ENCODE assay signal across 8 cellular contexts in genomic region chr20:9068896-9069663, GRCh38. TPM values are rescaled to one million over a fixed set of nuclear protein-coding genes. Genes with fewer than 3 reads are reported as not detected.
DNase-seq lines count a peak whose midpoint lies in the region; ATAC-seq and TF ChIP-seq lines count a peak whose summit lies in the region.

PLCB4 (plus strand) TSS chr20:9069087; CDS start chr20:9307815, 238,728 bp downstream.

- CTCF ChIA-PET in CD8-positive, alpha-beta T cell (lab: Charles Lee), result no interaction called here
- CTCF ChIA-PET in WTC11 (lab: Charles Lee) (interaction anchor here (1.1 to 1.3 kb wide), 2 partner anchors 215 to 310 kb away, joined by 3 to 8 read pairs; no protein-coding TSS in a partner anchor), OCI-LY7 (lab: Charles Lee; ENCODE audit: unreplicated experiment) (no interaction called here)

- no peak within 1 kb of the TSS for H3K27ac ChIP-seq in CD8-positive, alpha-beta T cell (ENCODE audit: low read depth, low read length)
- H3K27ac ChIP-seq in osteoblast (ENCODE audit: low read depth, low read length), result peak within 1 kb of the TSS; percentile 54
- no peak within 1 kb of the TSS for H3K27ac ChIP-seq in OCI-LY7 (ENCODE audit: low read depth, low read length, poor library complexity, severe bottlenecking)

- H3K4me2 ChIP-seq in osteoblast (ENCODE audit: insufficient read depth, low read length), result peak within 1 kb of the TSS; percentile 89
- no peak within 1 kb of the TSS for H3K4me2 ChIP-seq in OCI-LY7 (ENCODE audit: low read length)

- POLR2A ChIA-PET in CD8-positive, alpha-beta T cell (lab: Charles Lee), result no interaction called here
- POLR2A ChIA-PET in WTC11 (lab: Charles Lee), result interaction anchor here (1.0 to 1.5 kb wide), 2 partner anchors 209 to 215 kb away, joined by 3 read pairs; no protein-coding TSS in a partner anchor
- POLR2A ChIA-PET in OCI-LY7 (lab: Charles Lee), result no interaction called here

- H3K79me2 ChIP-seq in osteoblast (ENCODE audit: insufficient read depth, low read length) (peaks cover 50% of the 10 kb centered on the region), OCI-LY7 (ENCODE audit: insufficient read depth, low read depth, low read length) (no peaks in the 10 kb centered on the region)

- no peaks in the 10 kb centered on the region for H3K9me3 Mint-ChIP-seq in CD8-positive, alpha-beta T cell
- H3K9me3 Mint-ChIP-seq in WTC11, result peaks cover 3% of the 10 kb centered on the region; the same call in 1 of the 2 replicates

- intact Hi-C loops in CD8-positive, alpha-beta T cell (cut with DNase I, micrococcal nuclease), result no loop called here
- intact Hi-C loops in OCI-LY7 (cut with micrococcal nuclease; ENCODE audit: unreplicated experiment), result no loop called here

- DNase-seq in CD8-positive, alpha-beta T cell, result no peak
- peak; percentile 77 for DNase-seq in NCI-H1105 treated with DMSO at 0.1 percent for 48 hours (lab: John Stamatoyannopoulos, UW)
- DNase-seq in WTC11 (ENCODE audit: low spot score), result peak; percentile 62
- peak; percentile 88 for DNase-seq in glomerular visceral epithelial cell (ENCODE audit: extremely low spot score)
- DNase-seq in osteoblast (ENCODE audit: insufficient read length, low spot score, missing footprints), result peak; percentile 86
- no peak for DNase-seq in OCI-LY7 (ENCODE audit: low spot score)

- peak within 1 kb of the TSS; percentile 97 for H2AFZ ChIP-seq in osteoblast (ENCODE audit: low read length)
- no peak within 1 kb of the TSS for H2AFZ ChIP-seq in OCI-LY7 (ENCODE audit: low read length)

- H3K36me3 ChIP-seq in CD8-positive, alpha-beta T cell (ENCODE audit: insufficient read depth, low read length), result no peaks in the 10 kb centered on the region
- H3K36me3 ChIP-seq in osteoblast (ENCODE audit: insufficient read depth, low read length) (no peaks in the 10 kb centered on the region), OCI-LY7 (ENCODE audit: insufficient read depth, low read length) (no peaks in the 10 kb centered on the region)

- H3K9me2 ChIP-seq in OCI-LY7 (ENCODE audit: insufficient read depth, low read length), result no peaks in the 10 kb centered on the region

- no peaks in the 10 kb centered on the region for H3K27me3 ChIP-seq in CD8-positive, alpha-beta T cell (ENCODE audit: insufficient read depth, low read length)
- no peaks in the 10 kb centered on the region for H3K27me3 ChIP-seq in osteoblast (ENCODE audit: insufficient read depth, low read length)

- peak within 1 kb of the TSS; percentile 54 for H3K4me3 Mint-ChIP-seq in CD8-positive, alpha-beta T cell
- H3K4me3 Mint-ChIP-seq in WTC11, result peak within 1 kb of the TSS; percentile 92

- BruUV-seq in OCI-LY7 (replicated peaks; lab: Mats Ljungman, UMichigan), result no TSS peak

- no peaks in the 10 kb centered on the region for H3K9me3 ChIP-seq in CD8-positive, alpha-beta T cell (ENCODE audit: low read length)
- H3K9me3 ChIP-seq in osteoblast (ENCODE audit: low read depth, low read length) (no peaks in the 10 kb centered on the region), OCI-LY7 (ENCODE audit: low read length) (no peaks in the 10 kb centered on the region)

- no peak within 1 kb of the TSS for H3K27ac Mint-ChIP-seq in CD8-positive, alpha-beta T cell
- peak within 1 kb of the TSS; percentile 84 for H3K27ac Mint-ChIP-seq in WTC11

- ATAC-seq in CD8-positive, alpha-beta T cell, result no peak
- ATAC-seq in WTC11 (peak; percentile 7), GM19455 (IDR thresholded peaks at IDR 0.05; ENCODE audit: unreplicated experiment) (no peak), HG02763 (IDR thresholded peaks at IDR 0.05; ENCODE audit: unreplicated experiment) (no peak)

- H3K36me3 Mint-ChIP-seq in CD8-positive, alpha-beta T cell, result no peaks in the 10 kb centered on the region
- H3K36me3 Mint-ChIP-seq in WTC11, result no peaks in the 10 kb centered on the region

- TF ChIP-seq CTCF in CD8-positive, alpha-beta T cell (IDR thresholded peaks at IDR 0.05), result no peak
- no peak for TF ChIP-seq CTCF in WTC11 (IDR thresholded peaks at IDR 0.05)
- no peak for TF ChIP-seq CTCF in osteoblast (IDR thresholded peaks at IDR 0.05; ENCODE audit: extremely low read depth, low read depth, low read length)
- TF ChIP-seq CTCF in OCI-LY7 (conservative IDR thresholded peaks at IDR 0.05; ENCODE audit: low read length), result no peak

- no peaks in the 10 kb centered on the region for H3K4me1 ChIP-seq in CD8-positive, alpha-beta T cell (ENCODE audit: insufficient read depth, low read length)
- peaks cover 47% of the 10 kb centered on the region for H3K4me1 ChIP-seq in osteoblast (ENCODE audit: insufficient read depth, low read length)
- H3K4me1 ChIP-seq in OCI-LY7 (ENCODE audit: insufficient read depth, low read length, poor library complexity, severe bottlenecking), result no peaks in the 10 kb centered on the region

- no peak within 1 kb of the TSS for H3K4me3 ChIP-seq in CD8-positive, alpha-beta T cell (ENCODE audit: low read depth, low read length)
- H3K4me3 ChIP-seq in osteoblast (ENCODE audit: insufficient read depth, low read length), result peak within 1 kb of the TSS; percentile 78
- H3K4me3 ChIP-seq in OCI-LY7 (ENCODE audit: low read depth, low read length, poor library complexity, severe bottlenecking), result no peak within 1 kb of the TSS

- H4K20me1 ChIP-seq in osteoblast (ENCODE audit: insufficient read depth, low read length) (no peaks in the 10 kb centered on the region), OCI-LY7 (ENCODE audit: insufficient read depth, low read length) (no peaks in the 10 kb centered on the region)

- H3K27me3 Mint-ChIP-seq in CD8-positive, alpha-beta T cell (ENCODE audit: low read depth), result peaks cover 24% of the 10 kb centered on the region
- H3K27me3 Mint-ChIP-seq in WTC11 (ENCODE audit: low read depth), result no peaks in the 10 kb centered on the region

- peaks cover 3% of the 10 kb centered on the region for H3K4me1 Mint-ChIP-seq in CD8-positive, alpha-beta T cell (ENCODE audit: low read depth)
- peaks cover 49% of the 10 kb centered on the region for H3K4me1 Mint-ChIP-seq in WTC11

TF ChIP-seq in WTC11, 78 proteins besides CTCF, POLR2A, EP300 and RAD21:
- TF ChIP-seq ELF4 (CRISPR knock-in tag; IDR thresholded peaks at IDR 0.05; ENCODE audit: low read depth), result no peak
- TF ChIP-seq, protein P1, sequence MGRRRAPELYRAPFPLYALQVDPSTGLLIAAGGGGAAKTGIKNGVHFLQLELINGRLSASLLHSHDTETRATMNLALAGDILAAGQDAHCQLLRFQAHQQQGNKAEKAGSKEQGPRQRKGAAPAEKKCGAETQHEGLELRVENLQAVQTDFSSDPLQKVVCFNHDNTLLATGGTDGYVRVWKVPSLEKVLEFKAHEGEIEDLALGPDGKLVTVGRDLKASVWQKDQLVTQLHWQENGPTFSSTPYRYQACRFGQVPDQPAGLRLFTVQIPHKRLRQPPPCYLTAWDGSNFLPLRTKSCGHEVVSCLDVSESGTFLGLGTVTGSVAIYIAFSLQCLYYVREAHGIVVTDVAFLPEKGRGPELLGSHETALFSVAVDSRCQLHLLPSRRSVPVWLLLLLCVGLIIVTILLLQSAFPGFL (CRISPR knock-in tag; IDR thresholded peaks at IDR 0.05; ENCODE audit: borderline replicate concordance), result no peak
- peak; percentile 67; the same call in 1 of the 2 replicates for TF ChIP-seq ZNF423 (CRISPR knock-in tag; IDR thresholded peaks at IDR 0.05)
- TF ChIP-seq, protein P2, sequence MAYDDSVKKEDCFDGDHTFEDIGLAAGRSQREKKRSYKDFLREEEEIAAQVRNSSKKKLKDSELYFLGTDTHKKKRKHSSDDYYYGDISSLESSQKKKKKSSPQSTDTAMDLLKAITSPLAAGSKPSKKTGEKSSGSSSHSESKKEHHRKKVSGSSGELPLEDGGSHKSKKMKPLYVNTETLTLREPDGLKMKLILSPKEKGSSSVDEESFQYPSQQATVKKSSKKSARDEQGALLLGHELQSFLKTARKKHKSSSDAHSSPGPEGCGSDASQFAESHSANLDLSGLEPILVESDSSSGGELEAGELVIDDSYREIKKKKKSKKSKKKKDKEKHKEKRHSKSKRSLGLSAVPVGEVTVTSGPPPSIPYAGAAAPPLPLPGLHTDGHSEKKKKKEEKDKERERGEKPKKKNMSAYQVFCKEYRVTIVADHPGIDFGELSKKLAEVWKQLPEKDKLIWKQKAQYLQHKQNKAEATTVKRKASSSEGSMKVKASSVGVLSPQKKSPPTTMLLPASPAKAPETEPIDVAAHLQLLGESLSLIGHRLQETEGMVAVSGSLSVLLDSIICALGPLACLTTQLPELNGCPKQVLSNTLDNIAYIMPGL (CRISPR knock-in tag; IDR thresholded peaks at IDR 0.05), result 0 out of 2 replicates have a peak, but pooled peaks have one; percentile 25
- TF ChIP-seq RELA (CRISPR knock-in tag; IDR thresholded peaks at IDR 0.05; ENCODE audit: borderline replicate concordance), result no peak

RNA-seq across cellular contexts. Expression of gene PLCB4, which starts in this region (rescaled TPM):
- not detected for total RNA-seq in CD8-positive, alpha-beta T cell
- total RNA-seq in WTC11 (2021) (11.9 to 14.3 TPM (median 12.6 TPM) in 3 replicates), osteoblast (13.0 and 25.6 TPM in 2 replicates), OCI-LY7 (2022) (not detected in 2 replicates)
- not detected in 2 replicates for total RNA-seq in OCI-LY7 (2014; rRNA removed; shearing (Covaris generic))

Comparison
In these comparisons a context has a peak if more than half of its experiments do, and no peak if none do; other contexts are left out.
1. RNA of gene PLCB4 (total RNA-seq): 13.0 to 25.6 TPM in osteoblast and 11.9 to 14.3 TPM in WTC11; not detected in OCI-LY7 and not detected in CD8-positive, alpha-beta T cell; every median in the first group is over 10 times any median in the second.
2. DNase-seq: peak in NCI-H1105 treated with DMSO at 0.1 percent for 48 hours (single experiment), WTC11 (single experiment), glomerular visceral epithelial cell (single experiment) and osteoblast (single experiment); none in CD8-positive, alpha-beta T cell (0 of 7) and OCI-LY7 (single experiment).